Comparison of ENCODE assay signal across 22 cellular contexts in the genomic region with DNA sequence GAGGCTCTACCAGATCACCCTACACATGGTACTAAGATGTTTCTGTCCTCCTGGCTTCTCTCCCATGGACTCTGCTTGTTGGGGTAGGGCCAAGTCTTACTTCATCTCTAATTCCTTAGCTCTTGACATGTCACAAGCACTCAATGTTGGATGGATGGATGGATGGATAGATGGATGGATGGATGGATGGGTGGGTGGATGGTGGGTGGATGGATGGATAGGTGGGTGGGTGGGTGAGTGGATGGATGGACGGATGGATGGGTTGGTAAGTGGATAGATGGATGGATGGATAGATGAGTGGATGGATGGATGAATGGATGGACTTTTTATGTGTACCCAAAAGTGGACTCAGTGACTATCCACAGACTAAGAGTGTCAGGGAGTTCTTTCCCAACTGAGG. TPM values are rescaled to one million over a fixed set of nuclear protein-coding genes. Genes with fewer than 3 reads are reported as not detected.
A peak's percentile ranks its signal among the peaks of the same experiment; 100 is the strongest.
DNase-seq lines count a peak whose midpoint lies in the region; ATAC-seq and TF ChIP-seq lines count a peak whose summit lies in the region.
"Had no signal": no experiment of that assay in that cellular context is flagged by ENCODE, and none has a peak within 500 bp of the region (broad histone marks: within the 10 kb centered on the region; RNA-seq: fewer than 3 reads in every experiment).

No MANE protein-coding gene starts in this region.

- H3K4me1 Mint-ChIP-seq in endothelial cell (ENCODE audit: unreplicated experiment), result no peaks in the 10 kb centered on the region
- H3K4me1 Mint-ChIP-seq in activated CD4-positive, alpha-beta memory T cell treated with anti-CD3 and anti-CD28 coated beads for 36 hours (ENCODE audit: low read depth), result no peaks in the 10 kb centered on the region
- H3K4me1 Mint-ChIP-seq: CD14-positive monocyte; CD8-positive, alpha-beta memory T cell had no signal

- no peak overlapping the region for H3K4me3 ChIP-seq in gastroesophageal sphincter
- H3K4me3 ChIP-seq: BLaER1 treated with 17β-estradiol and CSF1 and Interleukin-3, amounts not matched to agents 10 nM and 100 nM; GM23248 had no signal

- TF ChIP-seq EP300 in gastroesophageal sphincter (IDR thresholded peaks at IDR 0.05), result no peak

- H3K9me3 Mint-ChIP-seq in endothelial cell (ENCODE audit: unreplicated experiment), result no peaks in the 10 kb centered on the region
- no peaks in the 10 kb centered on the region for H3K9me3 Mint-ChIP-seq in activated CD4-positive, alpha-beta memory T cell treated with anti-CD3 and anti-CD28 coated beads for 36 hours
- H3K9me3 Mint-ChIP-seq: CD4-positive, alpha-beta T cell; CD8-positive, alpha-beta memory T cell; HFFc6 had no signal

- H3K36me3 ChIP-seq in gastroesophageal sphincter, result no peaks in the 10 kb centered on the region
- H3K36me3 ChIP-seq: BE2C; BLaER1 treated with 17β-estradiol and CSF1 and Interleukin-3, amounts not matched to agents 10 nM and 100 nM had no signal

- peak; percentile 14 for ATAC-seq in left ventricle myocardium superior
- ATAC-seq in gastroesophageal sphincter, result peak; percentile 19
- no peak for ATAC-seq in GM21381 (IDR thresholded peaks at IDR 0.05; ENCODE audit: unreplicated experiment)

- peaks cover 0 to 44% (median 7%) of the 10 kb centered on the region in 3 donors for H3K4me1 ChIP-seq in gastroesophageal sphincter
- H3K4me1 ChIP-seq: BE2C had no signal

- H3K9me3 ChIP-seq in gastroesophageal sphincter, result no peaks in the 10 kb centered on the region
- H3K9me3 ChIP-seq: BE2C; BLaER1 treated with 17β-estradiol and CSF1 and Interleukin-3, amounts not matched to agents 10 nM and 100 nM had no signal

- intact Hi-C loops in left ventricle myocardium superior (cut with micrococcal nuclease), result no loop called here
- intact Hi-C loops in cardiac septum (cut with DNase I), result no loop called here
- intact Hi-C loops in activated CD4-positive, alpha-beta memory T cell treated with anti-CD3 and anti-CD28 coated beads for 36 hours (cut with micrococcal nuclease), result no loop called here

- DNase-seq in left ventricle myocardium superior (no peak), cardiac septum (ENCODE audit: low spot score) (no peak), endothelial cell (ENCODE audit: low spot score) (no peak), NCI-H1930 (lab: John Stamatoyannopoulos, UW) (no peak), NCI-H748 (lab: John Stamatoyannopoulos, UW; ENCODE audit: unreplicated experiment) (no peak)
- no peak for DNase-seq in activated CD4-positive, alpha-beta memory T cell treated with anti-CD3 and anti-CD28 coated beads for 36 hours
- DNase-seq: AML-193; BE2C; CD4-positive, alpha-beta T cell; CD8-positive, alpha-beta memory T cell; DMS 273 treated with DMSO at 0.1 percent for 48 hours; DMS79; GF-D8; GM23248; H7; HCEC 1CT; HFFc6 had no signal

- no peaks in the 10 kb centered on the region for H3K36me3 Mint-ChIP-seq in endothelial cell (ENCODE audit: low read depth, unreplicated experiment)
- H3K36me3 Mint-ChIP-seq in activated CD4-positive, alpha-beta memory T cell treated with anti-CD3 and anti-CD28 coated beads for 36 hours, result no peaks in the 10 kb centered on the region
- H3K36me3 Mint-ChIP-seq: CD14-positive monocyte; CD8-positive, alpha-beta memory T cell had no signal

- 17 to 29% methylated on average over 1 of the region's 1 CpG for WGBS in gastroesophageal sphincter (ENCODE audit: low coverage in 1 of 2), 2 donors

- H3K27ac Mint-ChIP-seq in endothelial cell (ENCODE audit: unreplicated experiment), result no peak overlapping the region
- no peak overlapping the region for H3K27ac Mint-ChIP-seq in activated CD4-positive, alpha-beta memory T cell treated with anti-CD3 and anti-CD28 coated beads for 36 hours
- H3K27ac Mint-ChIP-seq: CD14-positive monocyte; CD4-positive, alpha-beta T cell; HFFc6 had no signal

- POLR2A ChIA-PET in activated CD4-positive, alpha-beta memory T cell treated with anti-CD3 and anti-CD28 coated beads for 36 hours (lab: Charles Lee), result no interaction called here

- H3K27me3 ChIP-seq in gastroesophageal sphincter, result no peaks in the 10 kb centered on the region
- H3K27me3 ChIP-seq: BE2C; BLaER1 treated with 17β-estradiol and CSF1 and Interleukin-3, amounts not matched to agents 10 nM and 100 nM had no signal

- TF ChIP-seq CTCF in endothelial cell (IDR thresholded peaks at IDR 0.05; ENCODE audit: unreplicated experiment), result no peak
- no peak for TF ChIP-seq CTCF in gastroesophageal sphincter (IDR thresholded peaks at IDR 0.05)

- peak overlapping the region; percentile 9 for H3K4me3 Mint-ChIP-seq in endothelial cell (ENCODE audit: unreplicated experiment)
- H3K4me3 Mint-ChIP-seq in activated CD4-positive, alpha-beta memory T cell treated with anti-CD3 and anti-CD28 coated beads for 36 hours, result no peak overlapping the region
- H3K4me3 Mint-ChIP-seq: CD14-positive monocyte; CD4-positive, alpha-beta T cell; CD8-positive, alpha-beta memory T cell; HFFc6 had no signal

- peaks cover 2% of the 10 kb centered on the region for H3K27me3 Mint-ChIP-seq in endothelial cell (ENCODE audit: unreplicated experiment)
- peaks cover 30% of the 10 kb centered on the region for H3K27me3 Mint-ChIP-seq in activated CD4-positive, alpha-beta memory T cell treated with anti-CD3 and anti-CD28 coated beads for 36 hours

- no peak for TF ChIP-seq POLR2A in gastroesophageal sphincter (IDR thresholded peaks at IDR 0.05)

- CTCF ChIA-PET in activated CD4-positive, alpha-beta memory T cell treated with anti-CD3 and anti-CD28 coated beads for 36 hours (lab: Charles Lee), result no interaction called here

- no peak overlapping the region for H3K27ac ChIP-seq in gastroesophageal sphincter
- H3K27ac ChIP-seq: 22Rv1; BLaER1 treated with 17β-estradiol and CSF1 and Interleukin-3, amounts not matched to agents 10 nM and 100 nM; GM23248 had no signal

RNA-seq across cellular contexts. Expression of a gene that starts 28.5 kb away (rescaled TPM):
- total RNA-seq in left ventricle myocardium superior, result 22.5 TPM
- 8.1 TPM for total RNA-seq in cardiac septum
- total RNA-seq in endothelial cell (ENCODE audit: unreplicated experiment), result 2.8 TPM
- 10 to 100 TPM; 12.3 to 26.3 (median 20.6) TPM for total RNA-seq in gastroesophageal sphincter
- total RNA-seq in activated CD4-positive, alpha-beta memory T cell treated with anti-CD3 and anti-CD28 coated beads for 36 hours, result under 1 TPM; 0.40 to 0.41 TPM
